12 cellular contexts compared by ENCODE assay signal in genomic region chr22:31279821-31280496, GRCh38. TPM values are rescaled to one million over a fixed set of nuclear protein-coding genes. Genes with fewer than 3 reads are reported as not detected.
DNase-seq lines count a peak whose midpoint lies in the region; ATAC-seq and TF ChIP-seq lines count a peak whose summit lies in the region.
"Had no signal": no experiment of that assay in that cellular context is flagged by ENCODE, and none has a peak within 500 bp of the region (broad histone marks: within the 10 kb centered on the region; RNA-seq: fewer than 3 reads in every experiment).

No MANE protein-coding gene starts in this region.

- ATAC-seq in aorta (ENCODE audit: low FRiP score) = no peak
- ATAC-seq: foreskin keratinocyte, SK-N-SH treated with all-trans-retinoic acid at 6 μM for 48 hours had no signal

- intact Hi-C loops in PC-9 (cut with micrococcal nuclease; ENCODE audit: unreplicated experiment) (no loop called here), aorta (cut with DNase I) (loop anchor here in 1 of 2 donors (2.0 kb wide), 1 partner anchor 55 kb away; no protein-coding TSS in a partner anchor)
- intact Hi-C loops in dendritic cell treated with granulocyte-macrophage colony-stimulating factor and Interleukin-4, amounts not matched to agents 40 ng/mL and 50 ng/mL, for 4 days (cut with micrococcal nuclease) = loop anchor here (10.0 kb wide), 2 partner anchors 195 to 515 kb away; partner anchors contain the start of gene SMTN

- no TSS peak for BruUV-seq in PC-9 (replicated peaks; lab: Mats Ljungman, UMichigan)

- peaks cover 92% of the 10 kb centered on the region for H3K36me3 Mint-ChIP-seq in dendritic cell treated with granulocyte-macrophage colony-stimulating factor and Interleukin-4, amounts not matched to agents 40 ng/mL and 50 ng/mL, for 4 days (ENCODE audit: low read depth)

- no peaks in the 10 kb centered on the region for H3K9me3 Mint-ChIP-seq in dendritic cell treated with granulocyte-macrophage colony-stimulating factor and Interleukin-4, amounts not matched to agents 40 ng/mL and 50 ng/mL, for 4 days

- peak overlapping the region; percentile 56 for H3K27ac Mint-ChIP-seq in dendritic cell treated with granulocyte-macrophage colony-stimulating factor and Interleukin-4, amounts not matched to agents 40 ng/mL and 50 ng/mL, for 4 days

- peaks cover 4% of the 10 kb centered on the region for H3K4me1 Mint-ChIP-seq in dendritic cell treated with granulocyte-macrophage colony-stimulating factor and Interleukin-4, amounts not matched to agents 40 ng/mL and 50 ng/mL, for 4 days (ENCODE audit: low read depth)

- no peaks in the 10 kb centered on the region for H3K9me2 ChIP-seq in PC-9 (ENCODE audit: insufficient read depth)

- no peaks in the 10 kb centered on the region for H3K79me1 ChIP-seq in mesendoderm (ENCODE audit: low read length)

- no peaks in the 10 kb centered on the region for H3K27me3 ChIP-seq in PC-9 (ENCODE audit: insufficient read depth, low read depth)
- no peaks in the 10 kb centered on the region for H3K27me3 ChIP-seq in neutrophil
- no peaks in the 10 kb centered on the region for H3K27me3 ChIP-seq in aorta (ENCODE audit: control insufficient read depth in 1 of 2, insufficient read depth in 2 of 2, low read length in 1 of 2)
- H3K27me3 ChIP-seq in mesendoderm (ENCODE audit: insufficient read depth, low read length, poor library complexity) = no peaks in the 10 kb centered on the region
- H3K27me3 ChIP-seq: foreskin keratinocyte, right atrium auricular region had no signal

- in situ Hi-C loops in Caki2 (cut with HindIII; ENCODE audit: low pct_unique_long_range_greater_than_20kb, low sequenced_read_pairs) = no loop called here

- H3K36me3 ChIP-seq in PC-9 (ENCODE audit: low read depth) (no peaks in the 10 kb centered on the region), neutrophil (peaks cover 96% of the 10 kb centered on the region), aorta (ENCODE audit: control insufficient read depth in 1 of 2, insufficient read depth in 2 of 2, low read length in 1 of 2) (peaks cover 3 to 17% of the 10 kb centered on the region in 2 donors), mesendoderm (ENCODE audit: control insufficient read depth, insufficient read depth, low read length) (peaks cover under 1% of the 10 kb centered on the region)

- TF ChIP-seq CTCF in PC-9 (conservative IDR thresholded peaks at IDR 0.05) = no peak
- no peak for TF ChIP-seq CTCF in neutrophil (IDR thresholded peaks at IDR 0.05)

- no peaks in the 10 kb centered on the region for H4K20me1 ChIP-seq in PC-9 (ENCODE audit: insufficient read depth)

- H4K8ac ChIP-seq in mesendoderm (ENCODE audit: low read depth, low read length) = no peak overlapping the region

- H4K5ac ChIP-seq in mesendoderm (ENCODE audit: low read length) = no peak overlapping the region

- no peak overlapping the region for H3K9ac ChIP-seq in mesendoderm (ENCODE audit: low read length)

- H3K18ac ChIP-seq in mesendoderm (ENCODE audit: low read length) = no peak overlapping the region

- no peak overlapping the region for H3K4ac ChIP-seq in mesendoderm (ENCODE audit: low read depth, low read length)

- H2BK5ac ChIP-seq in mesendoderm (ENCODE audit: low read length) = no peak overlapping the region

- no peak overlapping the region for H2AFZ ChIP-seq in PC-9

- DNase-seq in Caki2 (ENCODE audit: low read depth) = peak; percentile 23
- no peak for DNase-seq in PC-9
- no peak for DNase-seq in aorta
- no peak for DNase-seq in NAMALWA (ENCODE audit: low spot score)
- no peak for DNase-seq in mesendoderm
- DNase-seq: cortex of kidney, H7 had no signal

- CTCF ChIA-PET in PC-9 (lab: Charles Lee) = interaction anchor here (1.2 kb wide), 1 partner anchor 26 kb away, joined by 5 read pairs; no protein-coding TSS in a partner anchor

- no peak overlapping the region for H3K4me3 Mint-ChIP-seq in dendritic cell treated with granulocyte-macrophage colony-stimulating factor and Interleukin-4, amounts not matched to agents 40 ng/mL and 50 ng/mL, for 4 days

- H2BK120ac ChIP-seq in mesendoderm (ENCODE audit: low read depth, low read length) = no peak overlapping the region

- peaks cover 12% of the 10 kb centered on the region; the same call in 1 of the 2 replicates for H3F3A ChIP-seq in PC-9 (ENCODE audit: insufficient read depth, low read depth)

- no peak overlapping the region for H2AK5ac ChIP-seq in mesendoderm (ENCODE audit: low read length)

- H3K4me2 ChIP-seq in PC-9 (peak overlapping the region; percentile 25), mesendoderm (ENCODE audit: low read length) (no peak overlapping the region)

- no peak overlapping the region for H3K4me3 ChIP-seq in PC-9
- no peak overlapping the region for H3K4me3 ChIP-seq in neutrophil (ENCODE audit: low read depth in 1 of 2, low read length in 1 of 2)
- no peak overlapping the region for H3K4me3 ChIP-seq in aorta (ENCODE audit: low read length in 2 of 2)
- H3K4me3 ChIP-seq in mesendoderm (ENCODE audit: low read length) = no peak overlapping the region
- H3K4me3 ChIP-seq: right atrium auricular region had no signal

- H3K9me3 ChIP-seq in PC-9 (ENCODE audit: insufficient read depth, low read depth) (no peaks in the 10 kb centered on the region), neutrophil (peaks cover 4% of the 10 kb centered on the region), aorta (ENCODE audit: control insufficient read depth, low read length) (no peaks in the 10 kb centered on the region)
- H3K9me3 ChIP-seq: right atrium auricular region had no signal

- H3K27me3 Mint-ChIP-seq in dendritic cell treated with granulocyte-macrophage colony-stimulating factor and Interleukin-4, amounts not matched to agents 40 ng/mL and 50 ng/mL, for 4 days = no peaks in the 10 kb centered on the region

- H3K23ac ChIP-seq in mesendoderm (ENCODE audit: low read length) = no peak overlapping the region

- POLR2A ChIA-PET in PC-9 (lab: Charles Lee; ENCODE audit: unreplicated experiment) = interaction anchor here (0.6 kb wide), 1 partner anchor 66 kb away, joined by 4 read pairs; the partner anchor contains the start of gene PATZ1

- H3K27ac ChIP-seq in PC-9 = no peak overlapping the region
- peak overlapping the region; percentile 5 for H3K27ac ChIP-seq in neutrophil
- H3K27ac ChIP-seq in aorta (ENCODE audit: low read depth in 1 of 2, low read length in 2 of 2) = no peak overlapping the region
- no peak overlapping the region for H3K27ac ChIP-seq in mesendoderm (ENCODE audit: low read depth, low read length)
- H3K27ac ChIP-seq: foreskin keratinocyte, right atrium auricular region had no signal

- H3K56ac ChIP-seq in mesendoderm (ENCODE audit: low read length) = no peak overlapping the region

- H3K79me2 ChIP-seq in PC-9 (ENCODE audit: low read depth) (no peaks in the 10 kb centered on the region), mesendoderm (ENCODE audit: control insufficient read depth, insufficient read depth, low read length) (no peaks in the 10 kb centered on the region)

- no peak overlapping the region for H2BK15ac ChIP-seq in mesendoderm (replicated peaks; ENCODE audit: low read depth)

- H3K4me1 ChIP-seq in PC-9 (replicated peaks; ENCODE audit: insufficient read depth) = peaks cover 27% of the 10 kb centered on the region
- H3K4me1 ChIP-seq in neutrophil (ENCODE audit: control insufficient read depth in 1 of 2, insufficient read depth in 1 of 2, low read depth in 1 of 2, low read length in 1 of 2) = peaks cover 0 to 6% of the 10 kb centered on the region in 2 experiments
- H3K4me1 ChIP-seq in aorta (ENCODE audit: control insufficient read depth in 1 of 2, insufficient read depth in 2 of 2, low read length in 2 of 2) = no peaks in the 10 kb centered on the region
- H3K4me1 ChIP-seq in mesendoderm (ENCODE audit: control insufficient read depth, low read depth, low read length) = no peaks in the 10 kb centered on the region
- H3K4me1 ChIP-seq: foreskin keratinocyte had no signal

RNA-seq across cellular contexts. Expression of gene PIK3IP1, which starts 12.3 kb away (rescaled TPM):
- total RNA-seq in Caki2 (2014; rRNA removed; shearing (Covaris generic); ENCODE audit: low replicate concordance) = 2.2 and 6.5 TPM in 2 replicates
- total RNA-seq in PC-9 (2021) = 15.7 and 17.4 TPM in 2 replicates
- 10 to 100 TPM; 14.1 to 41.6 TPM for total RNA-seq in aorta
- 10 to 100 TPM; 16.8 to 44.9 TPM for polyA plus RNA-seq in aorta
- polyA plus RNA-seq in mesendoderm (2013, experiment 1 of 2) = 0.51 TPM
- polyA plus RNA-seq in mesendoderm (2013, experiment 2 of 2) = 0.53 TPM
